Comparison of ENCODE assay signal across 12 cellular contexts in the genomic region with DNA sequence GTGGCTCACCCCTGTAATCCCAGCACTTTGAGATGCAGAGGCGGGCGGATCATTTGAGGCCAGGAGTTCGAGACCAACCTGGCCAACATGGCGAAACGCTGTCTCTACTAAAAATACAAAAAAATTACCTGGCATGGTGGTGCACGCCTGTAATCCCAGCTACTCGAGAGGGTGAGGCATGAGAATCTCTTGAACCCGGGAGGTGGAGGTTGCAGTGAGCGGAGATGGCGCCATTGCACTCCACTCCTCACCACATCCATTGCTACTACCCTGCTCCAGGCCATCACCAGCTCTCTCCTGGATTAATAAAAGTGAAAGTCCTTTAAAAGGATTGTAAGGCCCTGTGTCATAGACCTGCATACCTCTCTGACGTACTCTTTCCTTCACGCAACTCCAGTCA.
DNase-seq lines count a peak whose midpoint lies in the region; ATAC-seq, FAIRE-seq and TF ChIP-seq lines count a peak whose summit lies in the region.
"Had no signal": no experiment of that assay in that cellular context is flagged by ENCODE, and none has a peak within 500 bp of the region (broad histone marks: within the 10 kb centered on the region; RNA-seq: fewer than 3 reads in every experiment).

No MANE protein-coding gene starts in this region.

- 87% methylated on average over 4 to 11 of the region's 12 CpGs for WGBS in mesodermal cell (ENCODE audit: insufficient coverage in 2 of 2), 2 experiments

- peak overlapping the region; percentile 100 for H3K4me3 Mint-ChIP-seq in HFFc6
- H3K4me3 Mint-ChIP-seq in astrocyte (ENCODE audit: unreplicated experiment): peak overlapping the region; percentile 100

- H3K27me3 Mint-ChIP-seq in HFFc6 (ENCODE audit: insufficient read depth) (peaks cover 1% of the 10 kb centered on the region), astrocyte (ENCODE audit: low read depth, unreplicated experiment) (no peaks in the 10 kb centered on the region)

- H3K9ac ChIP-seq in astrocyte (ENCODE audit: low read length): peak overlapping the region; percentile 94

- intact Hi-C loops in A673 (cut with micrococcal nuclease; ENCODE audit: unreplicated experiment): no loop called here

- H3K36me3 Mint-ChIP-seq in HFFc6 (ENCODE audit: low read depth): peaks cover 46% of the 10 kb centered on the region
- H3K36me3 Mint-ChIP-seq in astrocyte (ENCODE audit: low read depth, unreplicated experiment): peaks cover 9% of the 10 kb centered on the region

- H3K27me3 ChIP-seq in A673 (replicated peaks; ENCODE audit: insufficient read depth, low read depth, low read length, poor library complexity): no peaks in the 10 kb centered on the region
- no peaks in the 10 kb centered on the region for H3K27me3 ChIP-seq in astrocyte (ENCODE audit: insufficient read depth, low read length)

- H3K27ac ChIP-seq in A673 (ENCODE audit: low read depth, low read length, poor library complexity, severe bottlenecking): no peak overlapping the region
- no peak overlapping the region for H3K27ac ChIP-seq in astrocyte (ENCODE audit: low read depth, low read length)
- no peak overlapping the region for H3K27ac ChIP-seq in mesodermal cell (ENCODE audit: low read depth, low read length, severe bottlenecking)
- H3K27ac ChIP-seq in caudate nucleus (ENCODE audit: low read depth, low read length): no peak overlapping the region

- H3K9me3 Mint-ChIP-seq in HFFc6 (no peaks in the 10 kb centered on the region), astrocyte (ENCODE audit: unreplicated experiment) (no peaks in the 10 kb centered on the region)

- no peak for TF ChIP-seq CTCF in A673 (conservative IDR thresholded peaks at IDR 0.05; ENCODE audit: low read depth, low read length)
- no peak for TF ChIP-seq CTCF in HFFc6 (IDR thresholded peaks at IDR 0.05)
- TF ChIP-seq CTCF in astrocyte (IDR thresholded peaks at IDR 0.05; ENCODE audit: insufficient read depth, low read depth, low read length): no peak

- H4K20me1 ChIP-seq in astrocyte (ENCODE audit: insufficient read depth, low read length): no peaks in the 10 kb centered on the region

- CTCF ChIA-PET in A673 (lab: Charles Lee): no interaction called here

- BruUV-seq in A673 (replicated peaks; lab: Mats Ljungman, UMichigan): no TSS peak

- DNase-seq in A673 (ENCODE audit: low spot score) (no peak), HFFc6 (no peak), astrocyte (ENCODE audit: low read depth) (no peak), COR-L47 (lab: John Stamatoyannopoulos, UW) (no peak), caudate nucleus (lab: John Stamatoyannopoulos, UW) (no peak), left lobe of liver (ENCODE audit: low spot score) (no peak), DMS153 treated with DMSO at 0.1 percent for 48 hours (lab: John Stamatoyannopoulos, UW; ENCODE audit: unreplicated experiment) (no peak)
- DNase-seq: activated CD8-positive, alpha-beta memory T cell treated with anti-CD3 and anti-CD28 coated beads, Interleukin-2, amount 50 U/mL, for 4 hours; kidney glomerular epithelial cell; NCI-H1694 treated with DMSO at 0.1 percent for 48 hours had no signal

- ATAC-seq in left lobe of liver: no peak

- no peak for FAIRE-seq in astrocyte (lab: Jason Lieb, UNC)
- FAIRE-seq: G401.6 had no signal

- H3K36me3 ChIP-seq in A673 (ENCODE audit: insufficient read depth, low read length, poor library complexity, severe bottlenecking): peaks cover 40% of the 10 kb centered on the region
- peaks cover 33% of the 10 kb centered on the region for H3K36me3 ChIP-seq in astrocyte (ENCODE audit: insufficient read depth, low read length)
- H3K36me3 ChIP-seq in mesodermal cell (ENCODE audit: control insufficient read depth, insufficient read depth, low read length): peaks cover 42% of the 10 kb centered on the region

- H3K27ac Mint-ChIP-seq in HFFc6: peak overlapping the region; percentile 91
- H3K27ac Mint-ChIP-seq in astrocyte (ENCODE audit: unreplicated experiment): peak overlapping the region; percentile 63

- no peak overlapping the region for H2AFZ ChIP-seq in astrocyte (ENCODE audit: low read depth, low read length)

- H3K4me1 ChIP-seq in A673 (ENCODE audit: insufficient read depth, low read length, poor library complexity, severe bottlenecking) (no peaks in the 10 kb centered on the region), astrocyte (ENCODE audit: insufficient read depth, low read length) (peaks cover 13% of the 10 kb centered on the region), mesodermal cell (ENCODE audit: control insufficient read depth, insufficient read depth, low read length, poor library complexity, severe bottlenecking) (peaks cover 8% of the 10 kb centered on the region)

- H3K79me2 ChIP-seq in astrocyte (ENCODE audit: insufficient read depth, low read length): peaks cover 33% of the 10 kb centered on the region

- H3K4me1 Mint-ChIP-seq in HFFc6 (ENCODE audit: low read depth) (peaks cover 31% of the 10 kb centered on the region), astrocyte (ENCODE audit: low read depth, unreplicated experiment) (peaks cover 20% of the 10 kb centered on the region)

- H3K9me3 ChIP-seq in A673 (ENCODE audit: low read depth, low read length, poor library complexity, severe bottlenecking) (no peaks in the 10 kb centered on the region), astrocyte (ENCODE audit: insufficient read depth, low read depth, low read length) (no peaks in the 10 kb centered on the region), mesodermal cell (ENCODE audit: control insufficient read depth, low read length) (no peaks in the 10 kb centered on the region)

- POLR2A ChIA-PET in A673 (lab: Charles Lee; ENCODE audit: low non-redundant PET): no interaction called here

- peak overlapping the region; percentile 96 for H3K4me3 ChIP-seq in A673 (ENCODE audit: low read depth, low read length, poor library complexity, severe bottlenecking)
- H3K4me3 ChIP-seq in astrocyte (ENCODE audit: insufficient read depth, low read depth, low read length): peak overlapping the region; percentile 99
- H3K4me3 ChIP-seq in mesodermal cell (ENCODE audit: extremely low read depth, insufficient read depth, low read length, poor library complexity, severe bottlenecking): peak overlapping the region; percentile 77

- peak overlapping the region; percentile 95 for H3K4me2 ChIP-seq in astrocyte (ENCODE audit: low read length)
